15 cellular contexts compared by ENCODE assay signal in the genomic region with DNA sequence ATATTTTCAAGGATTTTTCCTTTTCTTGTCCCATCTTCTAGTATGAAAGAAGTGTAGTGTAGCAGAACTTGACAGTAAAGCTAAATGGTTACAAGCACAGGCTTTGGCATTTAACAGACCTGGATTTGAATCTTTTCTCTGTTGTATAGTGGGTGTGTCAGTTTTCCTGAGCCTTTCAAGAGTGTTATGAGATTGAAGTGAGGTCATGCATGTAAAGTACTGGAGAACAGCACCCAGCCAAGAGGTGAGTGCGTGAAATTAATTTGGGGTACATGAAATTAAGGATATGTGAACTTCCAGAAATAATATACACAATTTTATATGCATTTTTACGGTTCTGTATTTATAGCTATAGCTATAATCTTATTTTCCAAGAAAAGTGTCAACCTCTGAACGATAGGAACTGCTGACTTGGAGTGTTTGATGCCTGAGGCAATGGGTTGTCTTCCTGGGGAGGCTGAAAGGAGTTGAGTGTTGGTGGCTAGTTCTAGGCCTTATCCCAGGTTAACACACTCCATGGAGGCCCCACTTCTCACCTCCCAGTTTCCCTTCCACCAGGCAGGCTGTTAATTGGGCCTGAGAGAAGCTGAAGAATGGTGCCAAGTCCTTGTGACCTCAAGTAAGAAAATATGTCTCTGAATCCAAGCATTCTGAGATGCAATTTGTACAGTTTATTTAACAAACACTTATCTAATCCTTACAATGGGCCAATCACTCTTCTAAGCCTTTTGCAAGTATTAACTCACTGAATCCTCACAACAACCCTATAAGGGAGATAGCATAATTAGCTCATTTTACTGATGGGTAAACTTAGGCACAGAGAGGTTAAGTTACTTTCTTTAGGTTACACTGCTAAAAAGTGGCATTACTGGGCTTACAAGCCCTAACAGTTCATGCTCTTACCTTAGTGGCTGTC. TPM values are rescaled to one million over a fixed set of nuclear protein-coding genes. Genes with fewer than 3 reads are reported as not detected.
DNase-seq lines count a peak whose midpoint lies in the region; ATAC-seq and TF ChIP-seq lines count a peak whose summit lies in the region.
"Had no signal": no experiment of that assay in that cellular context is flagged by ENCODE, and none has a peak within 500 bp of the region (broad histone marks: within the 10 kb centered on the region; RNA-seq: fewer than 3 reads in every experiment).

No MANE protein-coding gene starts in this region.

- in situ Hi-C loops in Panc1 (cut with HindIII; ENCODE audit: low pct_unique_long_range_greater_than_20kb, low sequenced_read_pairs) = no loop called here

- ATAC-seq in Panc1 (no peak), HG03520 (IDR thresholded peaks at IDR 0.05; ENCODE audit: unreplicated experiment) (no peak)

- DNase-seq in Panc1 (ENCODE audit: low read depth, low spot score) (no peak), esophagus muscularis mucosa (ENCODE audit: extremely low spot score) (peak; percentile 37), tibial artery (no peak), T1000 (lab: John Stamatoyannopoulos, UW) (no peak)
- no peak for DNase-seq in stimulated activated CD4-positive, alpha-beta T cell treated with anti-CD3 and anti-CD28 coated beads, Interleukin-2, amount 100 ng/mL, for 24 hours
- DNase-seq: ACHN; COR-L47; NCI-H1417; NCI-H187 treated with DMSO at 0.1 percent for 48 hours; NCI-H2171; NK-92 treated with Interleukin-12 subunit alpha and Interleukin-12 subunit beta, amount 100 ng/mL, for 24 hours; OCI-M1 had no signal

- H3K4me1 ChIP-seq in HEK293 (ENCODE audit: control insufficient read depth, insufficient read depth, low read length) = peaks cover 34% of the 10 kb centered on the region
- H3K4me1 ChIP-seq in Panc1 (ENCODE audit: control insufficient read depth, insufficient read depth, low read length) = peaks cover 55% of the 10 kb centered on the region
- peaks cover 17 to 31% (median 27%) of the 10 kb centered on the region in 4 donors for H3K4me1 ChIP-seq in esophagus muscularis mucosa
- H3K4me1 ChIP-seq in tibial artery = peaks cover 0 to 72% (median 41%) of the 10 kb centered on the region in 4 donors

- intact Hi-C loops in Panc1 (cut with micrococcal nuclease; ENCODE audit: unreplicated experiment) (loop anchor here (10.0 kb wide), 4 partner anchors 87 to 467 kb away; no protein-coding TSS in a partner anchor), esophagus muscularis mucosa (cut with DNase I) (loop anchor here (10.0 kb wide), 3 partner anchors 83 to 467 kb away; no protein-coding TSS in a partner anchor), tibial artery (cut with DNase I; ENCODE audit: low total_unique reads) (loop anchor here (5.0 to 10.0 kb wide), 2 partner anchors 137 to 359 kb away; no protein-coding TSS in a partner anchor)

- H3K4me3 ChIP-seq in HEK293 (ENCODE audit: low read depth, low read length) (no peak overlapping the region), Panc1 (ENCODE audit: low read depth in 2 of 2, low read length in 2 of 2) (no peak overlapping the region), esophagus muscularis mucosa (no peak overlapping the region), tibial artery (no peak overlapping the region)
- H3K4me3 ChIP-seq: SJSA1 had no signal

- POLR2A ChIA-PET in HEK293 (lab: Yijun Ruan, JAX) = no interaction called here
- POLR2A ChIA-PET in Panc1 (lab: Charles Lee) = interaction anchor here (0.5 kb wide), 1 partner anchor 1069 kb away, joined by 9 read pairs; no protein-coding TSS in a partner anchor

- H3K27ac ChIP-seq in HEK293 (ENCODE audit: extremely low read depth, low read depth, low read length) (peak overlapping the region; percentile 17; the same call in 1 of the 2 replicates), Panc1 (ENCODE audit: low read length) (peak overlapping the region; percentile 46), esophagus muscularis mucosa (replicated peaks in 1 of 4) (no peak overlapping the region), tibial artery (peak overlapping the region; percentile 54 to 62)

- WGBS in esophagus muscularis mucosa = 92% methylated on average over 3 of the region's 3 CpGs

- TF ChIP-seq CTCF in HEK293 (tag by site-specific recombination; IDR thresholded peaks at IDR 0.05) (no peak), Panc1 (IDR thresholded peaks at IDR 0.05) (no peak), esophagus muscularis mucosa (IDR thresholded peaks at IDR 0.05) (no peak), tibial artery (IDR thresholded peaks at IDR 0.05) (no peak)

- H3K27me3 ChIP-seq in Panc1 (ENCODE audit: control insufficient read depth, insufficient read depth, low read length) (no peaks in the 10 kb centered on the region), esophagus muscularis mucosa (no peaks in the 10 kb centered on the region), tibial artery (no peaks in the 10 kb centered on the region)
- H3K27me3 ChIP-seq: SJSA1 had no signal

- TF ChIP-seq POLR2A in esophagus muscularis mucosa (IDR thresholded peaks at IDR 0.05; ENCODE audit: low read depth) = no peak

- H3K36me3 ChIP-seq in HEK293 (ENCODE audit: control insufficient read depth in 2 of 2, insufficient read depth in 1 of 2, low read length in 2 of 2) = no peaks in the 10 kb centered on the region
- H3K36me3 ChIP-seq in Panc1 (ENCODE audit: control insufficient read depth, insufficient read depth, low read length) = no peaks in the 10 kb centered on the region
- no peaks in the 10 kb centered on the region for H3K36me3 ChIP-seq in esophagus muscularis mucosa
- no peaks in the 10 kb centered on the region for H3K36me3 ChIP-seq in tibial artery

- CTCF ChIA-PET in HEK293 (lab: Yijun Ruan, JAX) = interaction anchor here (0.6 to 2.8 kb wide), 12 partner anchors 10 to 1732 kb away, joined by 3 to 15 read pairs (median 3); no protein-coding TSS in a partner anchor
- CTCF ChIA-PET in Panc1 (lab: Charles Lee) = interaction anchor here (1.5 kb wide), 1 partner anchor 86 kb away, joined by 5 read pairs; no protein-coding TSS in a partner anchor

- no TSS peak for BruUV-seq in Panc1 (replicated peaks; lab: Mats Ljungman, UMichigan)

- no peak for TF ChIP-seq EP300 in esophagus muscularis mucosa (IDR thresholded peaks at IDR 0.05)

- H3K9me3 ChIP-seq in HEK293 (ENCODE audit: control insufficient read depth, insufficient read depth, low read depth, low read length) = no peaks in the 10 kb centered on the region
- no peaks in the 10 kb centered on the region for H3K9me3 ChIP-seq in Panc1 (ENCODE audit: control insufficient read depth, insufficient read depth, low read depth, low read length)
- no peaks in the 10 kb centered on the region for H3K9me3 ChIP-seq in esophagus muscularis mucosa
- H3K9me3 ChIP-seq in tibial artery = no peaks in the 10 kb centered on the region
- H3K9me3 ChIP-seq: SJSA1 had no signal

TF ChIP-seq in HEK293, 187 proteins besides CTCF, POLR2A, EP300 and RAD21 (continues in another document):
- TF ChIP-seq, protein P1, sequence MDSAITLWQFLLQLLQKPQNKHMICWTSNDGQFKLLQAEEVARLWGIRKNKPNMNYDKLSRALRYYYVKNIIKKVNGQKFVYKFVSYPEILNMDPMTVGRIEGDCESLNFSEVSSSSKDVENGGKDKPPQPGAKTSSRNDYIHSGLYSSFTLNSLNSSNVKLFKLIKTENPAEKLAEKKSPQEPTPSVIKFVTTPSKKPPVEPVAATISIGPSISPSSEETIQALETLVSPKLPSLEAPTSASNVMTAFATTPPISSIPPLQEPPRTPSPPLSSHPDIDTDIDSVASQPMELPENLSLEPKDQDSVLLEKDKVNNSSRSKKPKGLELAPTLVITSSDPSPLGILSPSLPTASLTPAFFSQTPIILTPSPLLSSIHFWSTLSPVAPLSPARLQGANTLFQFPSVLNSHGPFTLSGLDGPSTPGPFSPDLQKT (IDR thresholded peaks at IDR 0.05; ENCODE audit: borderline replicate concordance, low read depth, low read length) = no peak
- no peak for TF ChIP-seq ZNF610 (tag by site-specific recombination; IDR thresholded peaks at IDR 0.05; ENCODE audit: borderline replicate concordance)
- TF ChIP-seq ZNF146 (tag by site-specific recombination; IDR thresholded peaks at IDR 0.05) = no peak
- TF ChIP-seq ZBTB21 (tag by site-specific recombination; IDR thresholded peaks at IDR 0.05) = no peak
- no peak for TF ChIP-seq ZNF473 (tag by site-specific recombination; IDR thresholded peaks at IDR 0.05)
- TF ChIP-seq ZBTB44 (tag by site-specific recombination; IDR thresholded peaks at IDR 0.05) = peak; percentile 59; the same call in 1 of the 2 replicates
- TF ChIP-seq, protein P2, sequence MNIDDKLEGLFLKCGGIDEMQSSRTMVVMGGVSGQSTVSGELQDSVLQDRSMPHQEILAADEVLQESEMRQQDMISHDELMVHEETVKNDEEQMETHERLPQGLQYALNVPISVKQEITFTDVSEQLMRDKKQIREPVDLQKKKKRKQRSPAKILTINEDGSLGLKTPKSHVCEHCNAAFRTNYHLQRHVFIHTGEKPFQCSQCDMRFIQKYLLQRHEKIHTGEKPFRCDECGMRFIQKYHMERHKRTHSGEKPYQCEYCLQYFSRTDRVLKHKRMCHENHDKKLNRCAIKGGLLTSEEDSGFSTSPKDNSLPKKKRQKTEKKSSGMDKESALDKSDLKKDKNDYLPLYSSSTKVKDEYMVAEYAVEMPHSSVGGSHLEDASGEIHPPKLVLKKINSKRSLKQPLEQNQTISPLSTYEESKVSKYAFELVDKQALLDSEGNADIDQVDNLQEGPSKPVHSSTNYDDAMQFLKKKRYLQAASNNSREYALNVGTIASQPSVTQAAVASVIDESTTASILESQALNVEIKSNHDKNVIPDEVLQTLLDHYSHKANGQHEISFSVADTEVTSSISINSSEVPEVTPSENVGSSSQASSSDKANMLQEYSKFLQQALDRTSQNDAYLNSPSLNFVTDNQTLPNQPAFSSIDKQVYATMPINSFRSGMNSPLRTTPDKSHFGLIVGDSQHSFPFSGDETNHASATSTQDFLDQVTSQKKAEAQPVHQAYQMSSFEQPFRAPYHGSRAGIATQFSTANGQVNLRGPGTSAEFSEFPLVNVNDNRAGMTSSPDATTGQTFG (tag by site-specific recombination; IDR thresholded peaks at IDR 0.05; ENCODE audit: borderline replicate concordance) = no peak
- no peak for TF ChIP-seq ZNF335 (tag by site-specific recombination; conservative IDR thresholded peaks at IDR 0.05)
- no peak for TF ChIP-seq ZNF341 (tag by site-specific recombination; IDR thresholded peaks at IDR 0.05; ENCODE audit: low read depth)

RNA-seq across cellular contexts. Expression of gene ROR1, which starts 4.4 kb away (rescaled TPM):
- 19.3 TPM for total RNA-seq in Panc1 (2021; ENCODE audit: unreplicated experiment)
- polyA plus RNA-seq in Panc1 (2012; ENCODE audit: insufficient read length) = 7.8 TPM
- total RNA-seq in esophagus muscularis mucosa = 1 to 10 TPM; 5.1 to 7.3 (median 6.5) TPM

Comparison
In these comparisons a context has a peak if more than half of its experiments do, and no peak if none do; other contexts are left out.
1. H3K27ac ChIP-seq: peak in HEK293 (single experiment), Panc1 (single experiment) and tibial artery (2 of 2); none in esophagus muscularis mucosa (0 of 4).